33 cellular contexts compared by ENCODE assay signal in the genomic region with DNA sequence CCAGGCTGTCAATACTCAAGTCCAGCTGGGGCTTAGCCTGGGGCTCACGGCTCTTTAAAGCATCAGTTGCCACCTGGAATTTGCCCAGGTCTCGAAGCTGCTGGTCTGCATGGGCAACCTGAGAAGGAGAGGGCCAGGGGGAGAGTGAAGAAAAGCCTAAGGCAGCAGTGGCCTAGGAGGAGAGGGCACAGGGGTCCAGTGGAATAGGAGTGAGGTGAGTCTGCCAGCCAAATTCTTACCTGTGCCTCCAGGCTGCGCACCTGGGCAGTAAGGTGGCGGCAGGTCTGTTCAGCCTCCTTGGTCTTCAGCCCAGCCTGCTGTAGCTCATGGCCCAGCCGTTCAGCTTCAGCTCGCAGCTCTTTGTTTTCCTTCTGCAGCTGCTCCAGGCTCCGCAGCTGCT. TPM values are rescaled to one million over a fixed set of nuclear protein-coding genes. Genes with fewer than 3 reads are reported as not detected.
DNase-seq lines count a peak whose midpoint lies in the region; ATAC-seq and TF ChIP-seq lines count a peak whose summit lies in the region.
"Had no signal": no experiment of that assay in that cellular context is flagged by ENCODE, and none has a peak within 500 bp of the region (broad histone marks: within the 10 kb centered on the region; RNA-seq: fewer than 3 reads in every experiment).

No MANE protein-coding gene starts in this region.

- peaks cover 67% of the 10 kb centered on the region for H3K36me3 Mint-ChIP-seq in activated CD4-positive, alpha-beta memory T cell treated with anti-CD3 and anti-CD28 coated beads, Interleukin-2, amount 10 ng/mL, durations not matched to agents 7 days and 5 days (ENCODE audit: low read depth)
- H3K36me3 Mint-ChIP-seq in activated CD4-positive, alpha-beta memory T cell treated with anti-CD3 and anti-CD28 coated beads for 36 hours: peaks cover 48% of the 10 kb centered on the region
- peaks cover 75% of the 10 kb centered on the region for H3K36me3 Mint-ChIP-seq in brain
- H3K36me3 Mint-ChIP-seq in progenitor cell of endocrine pancreas (ENCODE audit: insufficient read depth): peaks cover 24% of the 10 kb centered on the region

- CTCF ChIA-PET in activated CD4-positive, alpha-beta memory T cell treated with anti-CD3 and anti-CD28 coated beads, Interleukin-2, amount 10 ng/mL, durations not matched to agents 7 days and 5 days (lab: Charles Lee): no interaction called here
- CTCF ChIA-PET in activated CD4-positive, alpha-beta memory T cell treated with anti-CD3 and anti-CD28 coated beads for 36 hours (lab: Charles Lee): interaction anchor here (1.1 to 1.2 kb wide), 2 partner anchors 17 to 32 kb away, joined by 3 to 4 read pairs; no protein-coding TSS in a partner anchor

- POLR2A ChIA-PET in activated CD4-positive, alpha-beta memory T cell treated with anti-CD3 and anti-CD28 coated beads, Interleukin-2, amount 10 ng/mL, durations not matched to agents 7 days and 5 days (lab: Charles Lee): interaction anchor here (1.8 kb wide), 1 partner anchor 11 kb away, joined by 8 read pairs; a partner anchor contains a TSS
- POLR2A ChIA-PET in activated CD4-positive, alpha-beta memory T cell treated with anti-CD3 and anti-CD28 coated beads for 36 hours (lab: Charles Lee): no interaction called here

- peak overlapping the region in 1 of 5 donors; percentile 7 for H3K27ac ChIP-seq in adrenal gland
- H3K27ac ChIP-seq: gastrocnemius medialis, neutrophil, psoas muscle, tibial artery had no signal

- TF ChIP-seq CTCF in brain (conservative IDR thresholded peaks at IDR 0.05) (no peak), progenitor cell of endocrine pancreas (IDR thresholded peaks at IDR 0.05; ENCODE audit: unreplicated experiment) (no peak), adrenal gland (IDR thresholded peaks at IDR 0.05) (no peak)

- TF ChIP-seq POLR2A in adrenal gland (IDR thresholded peaks at IDR 0.05): no peak

- peak overlapping the region; percentile 29 for H3K27ac Mint-ChIP-seq in activated CD4-positive, alpha-beta memory T cell treated with anti-CD3 and anti-CD28 coated beads, Interleukin-2, amount 10 ng/mL, durations not matched to agents 7 days and 5 days
- H3K27ac Mint-ChIP-seq in activated CD4-positive, alpha-beta memory T cell treated with anti-CD3 and anti-CD28 coated beads for 36 hours: no peak overlapping the region
- H3K27ac Mint-ChIP-seq in brain (peak overlapping the region in 4 of 5 experiments; percentile 56 to 82 (median 78)), progenitor cell of endocrine pancreas (peak overlapping the region; percentile 86)
- H3K27ac Mint-ChIP-seq: activated naive CD8-positive, alpha-beta T cell treated with anti-CD3 and anti-CD28 coated beads, Interleukin-2, amount 10 ng/mL, durations not matched to agents 7 days and 5 days had no signal

- H3K4me1 ChIP-seq in adrenal gland (replicated peaks in 1 of 2): peaks cover 8 to 10% of the 10 kb centered on the region in 2 donors

- no peaks in the 10 kb centered on the region for H3K4me1 Mint-ChIP-seq in activated CD4-positive, alpha-beta memory T cell treated with anti-CD3 and anti-CD28 coated beads, Interleukin-2, amount 10 ng/mL, durations not matched to agents 7 days and 5 days
- no peaks in the 10 kb centered on the region for H3K4me1 Mint-ChIP-seq in activated CD4-positive, alpha-beta memory T cell treated with anti-CD3 and anti-CD28 coated beads for 36 hours (ENCODE audit: low read depth)
- H3K4me1 Mint-ChIP-seq in brain (peaks cover 23% of the 10 kb centered on the region), progenitor cell of endocrine pancreas (ENCODE audit: low read depth) (no peaks in the 10 kb centered on the region)
- H3K4me1 Mint-ChIP-seq: activated naive CD8-positive, alpha-beta T cell treated with anti-CD3 and anti-CD28 coated beads, Interleukin-2, amount 10 ng/mL, durations not matched to agents 7 days and 5 days; immature natural killer cell had no signal

- H3K9me3 Mint-ChIP-seq in activated CD4-positive, alpha-beta memory T cell treated with anti-CD3 and anti-CD28 coated beads, Interleukin-2, amount 10 ng/mL, durations not matched to agents 7 days and 5 days: no peaks in the 10 kb centered on the region
- no peaks in the 10 kb centered on the region for H3K9me3 Mint-ChIP-seq in activated CD4-positive, alpha-beta memory T cell treated with anti-CD3 and anti-CD28 coated beads for 36 hours
- H3K9me3 Mint-ChIP-seq in brain: peaks cover 0 to 4% (median 0%) of the 10 kb centered on the region in 5 experiments
- no peaks in the 10 kb centered on the region for H3K9me3 Mint-ChIP-seq in progenitor cell of endocrine pancreas (ENCODE audit: low read depth)
- H3K9me3 Mint-ChIP-seq: activated naive CD8-positive, alpha-beta T cell treated with anti-CD3 and anti-CD28 coated beads, Interleukin-2, amount 10 ng/mL, durations not matched to agents 7 days and 5 days; activated T-helper 1 cell treated with anti-CD3 and anti-CD28 coated beads, Interleukin-12 subunit alpha, Interleukin-12 subunit beta, Interleukin-2, Interleukin-4 antibody, amounts not matched to agents 30 ng/mL and 10 ng/mL and 1 ng/mL, durations not matched to agents 14 hours and 24 hours and 36 hours; CD8-positive, alpha-beta T cell; immature natural killer cell; stimulated activated naive CD8-positive, alpha-beta T cell treated with anti-CD3 and anti-CD28 coated beads, Interleukin-15, Interleukin-2, amounts not matched to agents 100 ng/mL and 50 ng/mL, for 24 hours; T-cell had no signal

- no peak for ATAC-seq in GM19324 (IDR thresholded peaks at IDR 0.05; ENCODE audit: low FRiP score, unreplicated experiment)
- ATAC-seq: CD8-positive, alpha-beta T cell; gastrocnemius medialis; left lobe of liver; psoas muscle; T-cell had no signal

- WGBS in adrenal gland, 4 donors: 78 to 88% (median 82%) methylated on average over 7 of the region's 7 CpGs

- H3K36me3 ChIP-seq in H7 (replicated peaks; ENCODE audit: control insufficient read depth, insufficient read depth, low read length) (peaks cover 69% of the 10 kb centered on the region), adrenal gland (replicated peaks in 1 of 2) (peaks cover 0 to 100% of the 10 kb centered on the region in 2 donors)

- DNase-seq in activated CD4-positive, alpha-beta memory T cell treated with anti-CD3 and anti-CD28 coated beads, Interleukin-2, amount 10 ng/mL, durations not matched to agents 7 days and 5 days: no peak
- DNase-seq in activated CD4-positive, alpha-beta memory T cell treated with anti-CD3 and anti-CD28 coated beads for 36 hours: no peak
- DNase-seq in H7 (peak; percentile 14), progenitor cell of endocrine pancreas (ENCODE audit: low spot score, unreplicated experiment) (no peak), kidney tubule cell (ENCODE audit: low spot score) (no peak), adrenal gland (no peak)
- DNase-seq: activated CD4-positive, CD25-positive, alpha-beta regulatory T cell treated with anti-CD3 and anti-CD28 coated beads, Interleukin-2, amount 50 U/mL, for 72 hours; activated naive CD8-positive, alpha-beta T cell treated with anti-CD3 and anti-CD28 coated beads, Interleukin-2, amount 10 ng/mL, durations not matched to agents 7 days and 5 days; CD8-positive, alpha-beta T cell; central memory CD4-positive, alpha-beta T cell; dermis blood vessel endothelial cell; gastrocnemius medialis; hypothalamus; immature natural killer cell; KG1; mesenchymal stem cell; MM.1S; NCI-H1417; NCI-H2081 treated with DMSO at 0.1 percent for 48 hours; NCI-H345; NCI-H774; psoas muscle; RPMI8226; sigmoid colon; stimulated activated CD4-positive, alpha-beta T cell treated with anti-CD3 and anti-CD28 coated beads, Interleukin-15, amount 100 ng/mL, for 24 hours; T-cell; tibial artery had no signal

- intact Hi-C loops in activated CD4-positive, alpha-beta memory T cell treated with anti-CD3 and anti-CD28 coated beads for 36 hours (cut with micrococcal nuclease): no loop called here
- intact Hi-C loops in adrenal gland (cut with DNase I): no loop called here

- no peak overlapping the region for H3K4me3 Mint-ChIP-seq in activated CD4-positive, alpha-beta memory T cell treated with anti-CD3 and anti-CD28 coated beads, Interleukin-2, amount 10 ng/mL, durations not matched to agents 7 days and 5 days
- no peak overlapping the region for H3K4me3 Mint-ChIP-seq in activated CD4-positive, alpha-beta memory T cell treated with anti-CD3 and anti-CD28 coated beads for 36 hours
- H3K4me3 Mint-ChIP-seq in brain: no peak overlapping the region
- no peak overlapping the region for H3K4me3 Mint-ChIP-seq in progenitor cell of endocrine pancreas (ENCODE audit: low read depth)
- H3K4me3 Mint-ChIP-seq: activated naive CD8-positive, alpha-beta T cell treated with anti-CD3 and anti-CD28 coated beads, Interleukin-2, amount 10 ng/mL, durations not matched to agents 7 days and 5 days; activated T-helper 1 cell treated with anti-CD3 and anti-CD28 coated beads, Interleukin-12 subunit alpha, Interleukin-12 subunit beta, Interleukin-2, Interleukin-4 antibody, amounts not matched to agents 30 ng/mL and 10 ng/mL and 1 ng/mL, durations not matched to agents 14 hours and 24 hours and 36 hours; CD8-positive, alpha-beta T cell; immature natural killer cell; stimulated activated naive CD8-positive, alpha-beta T cell treated with anti-CD3 and anti-CD28 coated beads, Interleukin-15, Interleukin-2, amounts not matched to agents 100 ng/mL and 50 ng/mL, for 24 hours; T-cell had no signal

- no peaks in the 10 kb centered on the region for H3K9me3 ChIP-seq in adrenal gland (replicated peaks in 1 of 3)
- H3K9me3 ChIP-seq: gastrocnemius medialis, neutrophil, psoas muscle, sigmoid colon, tibial artery had no signal

- H3K4me3 ChIP-seq in H7 (ENCODE audit: insufficient read depth, low read depth, low read length) (no peak overlapping the region), adrenal gland (no peak overlapping the region)
- H3K4me3 ChIP-seq: gastrocnemius medialis, psoas muscle, sigmoid colon, tibial artery had no signal

- no peaks in the 10 kb centered on the region for H3K27me3 Mint-ChIP-seq in activated CD4-positive, alpha-beta memory T cell treated with anti-CD3 and anti-CD28 coated beads, Interleukin-2, amount 10 ng/mL, durations not matched to agents 7 days and 5 days
- no peaks in the 10 kb centered on the region for H3K27me3 Mint-ChIP-seq in activated CD4-positive, alpha-beta memory T cell treated with anti-CD3 and anti-CD28 coated beads for 36 hours
- H3K27me3 Mint-ChIP-seq in brain (no peaks in the 10 kb centered on the region), progenitor cell of endocrine pancreas (no peaks in the 10 kb centered on the region)
- H3K27me3 Mint-ChIP-seq: activated naive CD8-positive, alpha-beta T cell treated with anti-CD3 and anti-CD28 coated beads, Interleukin-2, amount 10 ng/mL, durations not matched to agents 7 days and 5 days; stimulated activated naive CD8-positive, alpha-beta T cell treated with anti-CD3 and anti-CD28 coated beads, Interleukin-15, Interleukin-2, amounts not matched to agents 100 ng/mL and 50 ng/mL, for 24 hours; T-cell had no signal

- no peaks in the 10 kb centered on the region for H3K27me3 ChIP-seq in H7 (ENCODE audit: control insufficient read depth, insufficient read depth, low read length)
- H3K27me3 ChIP-seq in adrenal gland: no peaks in the 10 kb centered on the region
- H3K27me3 ChIP-seq: gastrocnemius medialis, neutrophil, sigmoid colon, tibial artery had no signal

RNA-seq across cellular contexts. Expression of a gene that starts 10.0 kb away (rescaled TPM):
- total RNA-seq in activated CD4-positive, alpha-beta memory T cell treated with anti-CD3 and anti-CD28 coated beads, Interleukin-2, amount 10 ng/mL, durations not matched to agents 7 days and 5 days: 10 to 100 TPM; 12.4 to 14.0 TPM
- 1 to 10 TPM; 6.6 to 9.3 TPM for total RNA-seq in activated CD4-positive, alpha-beta memory T cell treated with anti-CD3 and anti-CD28 coated beads for 36 hours
- 3.1 and 4.5 TPM in 2 replicates for total RNA-seq in H7 (2014; rRNA removed; shearing (Covaris generic))
- polyA plus RNA-seq in brain (ENCODE audit: insufficient read depth, low read depth, low replicate concordance) (6.6 TPM), adrenal gland (10 to 100 TPM; 17.3 to 25.4 (median 19.2) TPM)
- total RNA-seq in progenitor cell of endocrine pancreas (19.8 and 20.1 TPM in 2 replicates), adrenal gland (10 to 100 TPM in 4 of 8 donors, 1 to 10 TPM in 4; 4.3 to 41.2 (median 9.7) TPM)
